Comparison of ENCODE assay signal across 10 cellular contexts in the genomic region with DNA sequence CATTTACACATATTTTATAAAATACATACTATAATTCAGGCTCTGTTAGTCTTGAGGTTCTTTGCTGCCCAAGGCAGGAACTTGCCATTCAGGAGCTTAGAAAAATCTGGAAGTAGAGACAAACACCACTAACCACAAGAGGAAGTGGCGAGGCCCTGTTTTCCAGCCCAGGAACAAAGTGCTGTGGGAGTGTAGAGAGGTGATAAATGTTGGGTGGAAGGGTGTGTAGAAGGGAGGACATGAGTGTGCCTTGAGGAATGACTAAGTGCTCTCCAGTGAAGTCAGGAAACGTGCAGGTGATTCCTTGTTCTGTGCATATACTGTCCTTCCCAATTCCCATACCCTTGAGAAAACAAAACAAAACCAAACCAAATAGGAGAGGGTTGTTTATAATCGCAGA.
DNase-seq lines count a peak whose midpoint lies in the region; ATAC-seq and TF ChIP-seq lines count a peak whose summit lies in the region.
"Had no signal": no experiment of that assay in that cellular context is flagged by ENCODE, and none has a peak within 500 bp of the region (broad histone marks: within the 10 kb centered on the region; RNA-seq: fewer than 3 reads in every experiment).

No MANE protein-coding gene starts in this region.

- BruUV-seq in Panc1 (replicated peaks; lab: Mats Ljungman, UMichigan), result no TSS peak

- H3K9ac ChIP-seq in parathyroid adenoma, result no peak overlapping the region

- DNase-seq in Daoy (ENCODE audit: low read depth) (peak; percentile 61), Panc1 (ENCODE audit: low read depth, low spot score) (no peak), fibroblast of mammary gland (ENCODE audit: low read depth) (peak; percentile 34)
- DNase-seq in effector memory CD4-positive, alpha-beta T cell, result no peak
- no peak for DNase-seq in activated CD8-positive, alpha-beta T cell treated with anti-CD3 and anti-CD28 coated beads, Interleukin-2, amount 10 ng/mL, durations not matched to agents 7 days and 5 days

- H2AFZ ChIP-seq in parathyroid adenoma, result no peak overlapping the region

- intact Hi-C loops in Panc1 (cut with micrococcal nuclease; ENCODE audit: unreplicated experiment), result no loop called here

- peak; percentile 45; the same call in 1 of the 2 replicates for ATAC-seq in Panc1
- no peak for ATAC-seq in activated CD8-positive, alpha-beta T cell treated with anti-CD3 and anti-CD28 coated beads, Interleukin-2, amount 10 ng/mL, durations not matched to agents 7 days and 5 days
- no peak for ATAC-seq in HG02981 (IDR thresholded peaks at IDR 0.05; ENCODE audit: unreplicated experiment)
- ATAC-seq in HG03280 (IDR thresholded peaks at IDR 0.05; ENCODE audit: unreplicated experiment), result no peak

- peaks cover 16% of the 10 kb centered on the region for H3K27me3 Mint-ChIP-seq in activated CD8-positive, alpha-beta T cell treated with anti-CD3 and anti-CD28 coated beads, Interleukin-2, amount 10 ng/mL, durations not matched to agents 7 days and 5 days (ENCODE audit: low read depth)

- no peaks in the 10 kb centered on the region for H3K79me2 ChIP-seq in parathyroid adenoma

- H3K4me3 Mint-ChIP-seq in activated CD8-positive, alpha-beta T cell treated with anti-CD3 and anti-CD28 coated beads, Interleukin-2, amount 10 ng/mL, durations not matched to agents 7 days and 5 days, result no peak overlapping the region
- H3K4me3 Mint-ChIP-seq: activated naive CD4-positive, alpha-beta T cell treated with anti-CD3 and anti-CD28 coated beads, Interleukin-2, amount 50 U/mL, for 24 hours had no signal

- in situ Hi-C loops in Panc1 (cut with HindIII; ENCODE audit: low pct_unique_long_range_greater_than_20kb, low sequenced_read_pairs), result no loop called here

- peaks cover 6% of the 10 kb centered on the region for H3K36me3 Mint-ChIP-seq in activated CD8-positive, alpha-beta T cell treated with anti-CD3 and anti-CD28 coated beads, Interleukin-2, amount 10 ng/mL, durations not matched to agents 7 days and 5 days (ENCODE audit: low read depth)

- no peaks in the 10 kb centered on the region for H3K9me3 ChIP-seq in Panc1 (ENCODE audit: control insufficient read depth, insufficient read depth, low read depth, low read length)
- no peaks in the 10 kb centered on the region for H3K9me3 ChIP-seq in parathyroid adenoma (ENCODE audit: control insufficient read depth, low read length)
- H3K9me3 ChIP-seq in effector memory CD4-positive, alpha-beta T cell (ENCODE audit: control insufficient read depth, low read length), result peaks cover 8% of the 10 kb centered on the region

- H3K4me3 ChIP-seq in Panc1 (ENCODE audit: low read depth in 2 of 2, low read length in 2 of 2), result no peak overlapping the region
- H3K4me3 ChIP-seq in fibroblast of mammary gland (ENCODE audit: control insufficient read depth, low read depth, low read length), result no peak overlapping the region
- H3K4me3 ChIP-seq in parathyroid adenoma (ENCODE audit: low read depth, low read length), result peak overlapping the region; percentile 20
- no peak overlapping the region for H3K4me3 ChIP-seq in effector memory CD4-positive, alpha-beta T cell (ENCODE audit: insufficient read depth, low read depth, low read length, poor library complexity, severe bottlenecking)
- H3K4me3 ChIP-seq: SK-N-MC had no signal

- H3K4me1 ChIP-seq in Panc1 (ENCODE audit: control insufficient read depth, insufficient read depth, low read length) (0 out of 2 replicates have a peak, but pooled peaks cover 7% of the 10 kb centered on the region), parathyroid adenoma (no peaks in the 10 kb centered on the region)
- no peaks in the 10 kb centered on the region for H3K4me1 ChIP-seq in effector memory CD4-positive, alpha-beta T cell (ENCODE audit: control insufficient read depth, insufficient read depth, low read length, poor library complexity, severe bottlenecking)

- H3K27me3 ChIP-seq in Panc1 (ENCODE audit: control insufficient read depth, insufficient read depth, low read length) (no peaks in the 10 kb centered on the region), parathyroid adenoma (ENCODE audit: control insufficient read depth, insufficient read depth, low read length) (no peaks in the 10 kb centered on the region)
- H3K27me3 ChIP-seq in effector memory CD4-positive, alpha-beta T cell (replicated peaks; ENCODE audit: control insufficient read depth, insufficient read depth, low read length, poor library complexity, severe bottlenecking), result no peaks in the 10 kb centered on the region

- TF ChIP-seq CTCF in Panc1 (IDR thresholded peaks at IDR 0.05) (no peak), fibroblast of mammary gland (conservative IDR thresholded peaks at IDR 0.05; ENCODE audit: control insufficient read depth, insufficient read depth, low read depth, low read length) (no peak), parathyroid adenoma (IDR thresholded peaks at IDR 0.05) (no peak)

- no peak overlapping the region for H3K27ac ChIP-seq in Panc1 (ENCODE audit: low read length)
- H3K27ac ChIP-seq in parathyroid adenoma, result peak overlapping the region; percentile 75
- no peak overlapping the region for H3K27ac ChIP-seq in effector memory CD4-positive, alpha-beta T cell (ENCODE audit: insufficient read depth, low read length, poor library complexity, severe bottlenecking)
- H3K27ac ChIP-seq: SK-N-MC had no signal

- peaks cover 6% of the 10 kb centered on the region for H3K4me1 Mint-ChIP-seq in activated CD8-positive, alpha-beta T cell treated with anti-CD3 and anti-CD28 coated beads, Interleukin-2, amount 10 ng/mL, durations not matched to agents 7 days and 5 days (ENCODE audit: low read depth)
- H3K4me1 Mint-ChIP-seq: activated naive CD4-positive, alpha-beta T cell treated with anti-CD3 and anti-CD28 coated beads, Interleukin-2, amount 50 U/mL, for 24 hours had no signal

- H3K4me2 ChIP-seq in parathyroid adenoma (ENCODE audit: low read length), result peak overlapping the region; percentile 48

- POLR2A ChIA-PET in Panc1 (lab: Charles Lee), result interaction anchor here (0.6 kb wide), 1 partner anchor 19 kb away, joined by 3 read pairs; no protein-coding TSS in a partner anchor
- POLR2A ChIA-PET in activated CD8-positive, alpha-beta T cell treated with anti-CD3 and anti-CD28 coated beads, Interleukin-2, amount 10 ng/mL, durations not matched to agents 7 days and 5 days (lab: Charles Lee), result no interaction called here

- CTCF ChIA-PET in Panc1 (lab: Charles Lee), result no interaction called here
- CTCF ChIA-PET in activated CD8-positive, alpha-beta T cell treated with anti-CD3 and anti-CD28 coated beads, Interleukin-2, amount 10 ng/mL, durations not matched to agents 7 days and 5 days (lab: Charles Lee), result no interaction called here

- H3K27ac Mint-ChIP-seq in activated CD8-positive, alpha-beta T cell treated with anti-CD3 and anti-CD28 coated beads, Interleukin-2, amount 10 ng/mL, durations not matched to agents 7 days and 5 days, result no peak overlapping the region

- peaks cover 12% of the 10 kb centered on the region for H3K9me3 Mint-ChIP-seq in activated CD8-positive, alpha-beta T cell treated with anti-CD3 and anti-CD28 coated beads, Interleukin-2, amount 10 ng/mL, durations not matched to agents 7 days and 5 days (ENCODE audit: insufficient read depth)

- H3K36me3 ChIP-seq in Panc1 (ENCODE audit: control insufficient read depth, insufficient read depth, low read length), result no peaks in the 10 kb centered on the region
- H3K36me3 ChIP-seq in parathyroid adenoma (ENCODE audit: control insufficient read depth, insufficient read depth, low read length), result no peaks in the 10 kb centered on the region
- H3K36me3 ChIP-seq in effector memory CD4-positive, alpha-beta T cell (ENCODE audit: control insufficient read depth, insufficient read depth, low read length), result no peaks in the 10 kb centered on the region

Comparison
In these comparisons a context has a peak if more than half of its experiments do, and no peak if none do; other contexts are left out.
1. DNase-seq: peak in Daoy (single experiment) and fibroblast of mammary gland (single experiment); none in Panc1 (single experiment), effector memory CD4-positive, alpha-beta T cell (0 of 3) and activated CD8-positive, alpha-beta T cell treated with anti-CD3 and anti-CD28 coated beads, Interleukin-2, amount 10 ng/mL, durations not matched to agents 7 days and 5 days (single experiment).